2 cellular contexts compared by ENCODE assay signal in the genomic region with DNA sequence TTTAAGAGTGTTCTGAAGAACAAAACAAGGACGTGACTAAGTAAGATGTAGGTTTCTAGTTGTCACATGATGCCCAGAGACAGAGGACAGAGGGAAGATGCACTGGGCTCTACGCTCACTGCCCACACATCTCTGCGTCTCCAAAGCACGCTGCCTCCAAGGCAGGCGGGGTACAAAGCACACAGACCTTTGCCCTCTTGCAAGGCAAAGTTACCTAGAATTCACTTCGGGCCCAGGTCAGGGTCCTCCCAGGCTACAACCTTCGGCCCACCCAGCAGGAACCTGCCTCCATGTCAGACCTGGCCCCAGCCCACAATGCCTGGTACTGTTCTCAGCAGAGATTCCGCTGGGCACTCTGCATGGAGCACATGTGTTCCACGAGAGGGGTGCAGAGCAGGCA.
TF ChIP-seq lines count a peak whose summit lies in the region.

No MANE protein-coding gene starts in this region.

TF ChIP-seq in A549, 52 proteins besides CTCF, POLR2A, EP300 and RAD21:
- TF ChIP-seq POLR2AphosphoS2 (conservative IDR thresholded peaks at IDR 0.05; ENCODE audit: low read length) (0 out of 2 replicates have a peak, but pooled peaks have one; percentile 19), NPAS2 (CRISPR knock-in tag; IDR thresholded peaks at IDR 0.05; ENCODE audit: borderline replicate concordance) (no peak)

TF ChIP-seq in HepG2, 621 proteins besides CTCF, POLR2A, EP300 and RAD21:
- TF ChIP-seq, protein P1, sequence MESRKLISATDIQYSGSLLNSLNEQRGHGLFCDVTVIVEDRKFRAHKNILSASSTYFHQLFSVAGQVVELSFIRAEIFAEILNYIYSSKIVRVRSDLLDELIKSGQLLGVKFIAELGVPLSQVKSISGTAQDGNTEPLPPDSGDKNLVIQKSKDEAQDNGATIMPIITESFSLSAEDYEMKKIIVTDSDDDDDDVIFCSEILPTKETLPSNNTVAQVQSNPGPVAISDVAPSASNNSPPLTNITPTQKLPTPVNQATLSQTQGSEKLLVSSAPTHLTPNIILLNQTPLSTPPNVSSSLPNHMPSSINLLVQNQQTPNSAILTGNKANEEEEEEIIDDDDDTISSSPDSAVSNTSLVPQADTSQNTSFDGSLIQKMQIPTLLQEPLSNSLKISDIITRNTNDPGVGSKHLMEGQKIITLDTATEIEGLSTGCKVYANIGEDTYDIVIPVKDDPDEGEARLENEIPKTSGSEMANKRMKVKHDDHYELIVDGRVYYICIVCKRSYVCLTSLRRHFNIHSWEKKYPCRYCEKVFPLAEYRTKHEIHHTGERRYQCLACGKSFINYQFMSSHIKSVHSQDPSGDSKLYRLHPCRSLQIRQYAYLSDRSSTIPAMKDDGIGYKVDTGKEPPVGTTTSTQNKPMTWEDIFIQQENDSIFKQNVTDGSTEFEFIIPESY (CRISPR knock-in tag; IDR thresholded peaks at IDR 0.05), result 0 out of 2 replicates have a peak, but pooled peaks have one; percentile 40
- no peak for TF ChIP-seq HOXA3 (CRISPR knock-in tag; IDR thresholded peaks at IDR 0.05)
- peak; percentile 34; the same call in 1 of the 2 replicates for TF ChIP-seq HNF4A (CRISPR knock-in tag; IDR thresholded peaks at IDR 0.05)
TF ChIP-seq in HepG2: peak in this region for 2.
